11 cellular contexts compared by ENCODE assay signal in the genomic region with DNA sequence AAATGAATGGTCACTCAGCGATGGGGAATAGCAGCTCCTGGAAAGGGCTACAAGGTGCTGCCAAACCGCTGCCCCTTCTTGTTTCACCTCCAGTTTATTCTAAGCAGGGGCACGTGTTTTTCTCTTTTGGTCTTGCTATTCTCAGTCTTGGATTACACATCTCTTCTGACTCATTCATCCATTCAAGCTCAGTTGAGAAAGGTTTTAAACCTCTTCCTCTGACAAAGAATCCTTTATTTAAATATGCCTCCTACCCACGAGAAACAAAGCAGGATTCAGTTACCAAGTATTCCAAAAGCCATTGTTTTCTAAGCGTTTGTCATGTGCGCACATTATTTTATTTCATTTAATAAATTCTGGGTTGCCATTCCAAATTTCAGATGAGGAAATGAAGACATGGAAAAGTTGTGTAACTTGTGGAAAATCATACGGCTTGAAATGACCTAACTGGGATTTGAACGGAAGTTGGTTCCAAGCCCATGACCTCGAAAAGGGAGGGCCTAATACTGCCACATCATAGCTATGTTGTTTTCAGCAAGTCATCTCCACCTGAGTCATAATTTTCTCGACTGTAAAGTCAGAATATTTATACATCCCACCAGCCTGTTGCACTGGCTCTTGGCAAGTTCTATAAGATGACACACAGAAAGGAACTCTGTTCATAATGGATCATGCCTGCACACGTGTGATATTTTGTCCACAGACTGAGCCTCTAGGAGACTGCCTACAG.
DNase-seq lines count a peak whose midpoint lies in the region; ATAC-seq, FAIRE-seq and TF ChIP-seq lines count a peak whose summit lies in the region.
"Had no signal": no experiment of that assay in that cellular context is flagged by ENCODE, and none has a peak within 500 bp of the region (broad histone marks: within the 10 kb centered on the region; RNA-seq: fewer than 3 reads in every experiment).

No MANE protein-coding gene starts in this region.

- intact Hi-C loops in left ventricle myocardium inferior (cut with micrococcal nuclease) = no loop called here
- intact Hi-C loops in activated CD4-positive, alpha-beta memory T cell treated with anti-CD3 and anti-CD28 coated beads for 36 hours (cut with micrococcal nuclease) = no loop called here

- H3K4me3 ChIP-seq in astrocyte (ENCODE audit: insufficient read depth, low read depth, low read length) = peak overlapping the region; percentile 38
- H3K4me3 ChIP-seq in left ventricle myocardium inferior = no peak overlapping the region
- H3K4me3 ChIP-seq in stomach smooth muscle (ENCODE audit: low read length in 2 of 2) = no peak overlapping the region
- H3K4me3 ChIP-seq: upper lobe of left lung had no signal

- H3K27ac Mint-ChIP-seq in astrocyte (ENCODE audit: unreplicated experiment) = peak overlapping the region; percentile 67
- H3K27ac Mint-ChIP-seq in activated CD4-positive, alpha-beta memory T cell treated with anti-CD3 and anti-CD28 coated beads for 36 hours = no peak overlapping the region

- H3K36me3 ChIP-seq in astrocyte (ENCODE audit: insufficient read depth, low read length) (no peaks in the 10 kb centered on the region), left ventricle myocardium inferior (no peaks in the 10 kb centered on the region), stomach smooth muscle (ENCODE audit: control insufficient read depth in 2 of 2, insufficient read depth in 2 of 2, low read length in 2 of 2) (no peaks in the 10 kb centered on the region)
- H3K36me3 ChIP-seq: upper lobe of left lung had no signal

- H3K4me1 Mint-ChIP-seq in astrocyte (ENCODE audit: low read depth, unreplicated experiment) = peaks cover 11% of the 10 kb centered on the region
- no peaks in the 10 kb centered on the region for H3K4me1 Mint-ChIP-seq in activated CD4-positive, alpha-beta memory T cell treated with anti-CD3 and anti-CD28 coated beads for 36 hours (ENCODE audit: low read depth)

- no peak overlapping the region for H3K4me3 Mint-ChIP-seq in astrocyte (ENCODE audit: unreplicated experiment)
- H3K4me3 Mint-ChIP-seq in activated CD4-positive, alpha-beta memory T cell treated with anti-CD3 and anti-CD28 coated beads for 36 hours = no peak overlapping the region

- H4K20me1 ChIP-seq in astrocyte (ENCODE audit: insufficient read depth, low read length) = no peaks in the 10 kb centered on the region

- H2AFZ ChIP-seq in astrocyte (ENCODE audit: low read depth, low read length) = peak overlapping the region; percentile 62

- H3K9me3 ChIP-seq in astrocyte (ENCODE audit: insufficient read depth, low read depth, low read length) (no peaks in the 10 kb centered on the region), left ventricle myocardium inferior (replicated peaks) (no peaks in the 10 kb centered on the region), stomach smooth muscle (ENCODE audit: control insufficient read depth in 2 of 2, low read length in 2 of 2) (no peaks in the 10 kb centered on the region)
- H3K9me3 ChIP-seq: upper lobe of left lung had no signal

- no peaks in the 10 kb centered on the region for H3K36me3 Mint-ChIP-seq in astrocyte (ENCODE audit: low read depth, unreplicated experiment)
- no peaks in the 10 kb centered on the region for H3K36me3 Mint-ChIP-seq in activated CD4-positive, alpha-beta memory T cell treated with anti-CD3 and anti-CD28 coated beads for 36 hours

- POLR2A ChIA-PET in activated CD4-positive, alpha-beta memory T cell treated with anti-CD3 and anti-CD28 coated beads for 36 hours (lab: Charles Lee) = no interaction called here

- TF ChIP-seq CTCF in astrocyte (IDR thresholded peaks at IDR 0.05; ENCODE audit: insufficient read depth, low read depth, low read length) (no peak), left ventricle myocardium inferior (IDR thresholded peaks at IDR 0.05; ENCODE audit: borderline replicate concordance) (no peak), GM20000 (IDR thresholded peaks at IDR 0.05; ENCODE audit: extremely low read depth, missing control alignments) (no peak)

- FAIRE-seq in astrocyte (lab: Jason Lieb, UNC) = peak; percentile 76

- CTCF ChIA-PET in activated CD4-positive, alpha-beta memory T cell treated with anti-CD3 and anti-CD28 coated beads for 36 hours (lab: Charles Lee) = no interaction called here

- no peaks in the 10 kb centered on the region for H3K79me2 ChIP-seq in astrocyte (ENCODE audit: insufficient read depth, low read length)

- no peak for ATAC-seq in HG02852 (IDR thresholded peaks at IDR 0.05; ENCODE audit: unreplicated experiment)

- H3K9ac ChIP-seq in astrocyte (ENCODE audit: low read length) (peak overlapping the region; percentile 78), stomach smooth muscle (ENCODE audit: low read length in 2 of 2) (no peak overlapping the region)

- H3K4me2 ChIP-seq in astrocyte (ENCODE audit: low read length) = peak overlapping the region; percentile 79

- DNase-seq in HCEC 1CT = peak; percentile 96
- DNase-seq in astrocyte (ENCODE audit: low read depth) = peak; percentile 97
- no peak for DNase-seq in left ventricle myocardium inferior
- DNase-seq in NCI-H2196 (lab: John Stamatoyannopoulos, UW; ENCODE audit: unreplicated experiment) = no peak
- DNase-seq in GM20000 (ENCODE audit: low spot score) = no peak
- DNase-seq in activated CD4-positive, alpha-beta memory T cell treated with anti-CD3 and anti-CD28 coated beads for 36 hours = no peak
- DNase-seq: central memory CD4-positive, alpha-beta T cell; stimulated activated CD4-positive, alpha-beta T cell treated with anti-CD3 and anti-CD28 coated beads, Interleukin-15, amount 100 ng/mL, for 24 hours; upper lobe of left lung had no signal

- no peaks in the 10 kb centered on the region for H3K27me3 Mint-ChIP-seq in astrocyte (ENCODE audit: low read depth, unreplicated experiment)
- H3K27me3 Mint-ChIP-seq in activated CD4-positive, alpha-beta memory T cell treated with anti-CD3 and anti-CD28 coated beads for 36 hours = peaks cover 4% of the 10 kb centered on the region

- no peaks in the 10 kb centered on the region for H3K9me3 Mint-ChIP-seq in astrocyte (ENCODE audit: unreplicated experiment)
- H3K9me3 Mint-ChIP-seq in activated CD4-positive, alpha-beta memory T cell treated with anti-CD3 and anti-CD28 coated beads for 36 hours = no peaks in the 10 kb centered on the region

- H3K4me1 ChIP-seq in astrocyte (ENCODE audit: insufficient read depth, low read length) (peaks cover 15% of the 10 kb centered on the region), left ventricle myocardium inferior (no peaks in the 10 kb centered on the region), stomach smooth muscle (ENCODE audit: control insufficient read depth, insufficient read depth, low read length) (peaks cover 8% of the 10 kb centered on the region)
- H3K4me1 ChIP-seq: upper lobe of left lung had no signal

- H3K27ac ChIP-seq in astrocyte (ENCODE audit: low read depth, low read length) (peak overlapping the region; percentile 91), left ventricle myocardium inferior (replicated peaks) (peak overlapping the region; percentile 56), stomach smooth muscle (ENCODE audit: low read length) (peak overlapping the region; percentile 13)
- H3K27ac ChIP-seq: upper lobe of left lung had no signal

- H3K27me3 ChIP-seq in astrocyte (ENCODE audit: insufficient read depth, low read length) = no peaks in the 10 kb centered on the region
- no peaks in the 10 kb centered on the region for H3K27me3 ChIP-seq in left ventricle myocardium inferior (ENCODE audit: low read depth)
- no peaks in the 10 kb centered on the region for H3K27me3 ChIP-seq in stomach smooth muscle (ENCODE audit: control insufficient read depth in 1 of 2, insufficient read depth in 2 of 2, low read length in 2 of 2)
- H3K27me3 ChIP-seq: upper lobe of left lung had no signal

Comparison
In these comparisons a context has a peak if more than half of its experiments do, and no peak if none do; other contexts are left out.
1. DNase-seq: peak in HCEC 1CT (single experiment) and astrocyte (single experiment); none in left ventricle myocardium inferior (single experiment), NCI-H2196 (single experiment), GM20000 (single experiment) and activated CD4-positive, alpha-beta memory T cell treated with anti-CD3 and anti-CD28 coated beads for 36 hours (single experiment).
2. H3K27ac ChIP-seq: peak in every context shown above with its lines; median percentile 91 in astrocyte; 56 in left ventricle myocardium inferior; 13 in stomach smooth muscle.